ENCODE assay signal across 18 cellular contexts in genomic region chr2:237648016-237648381, GRCh38.
"Had no signal": no experiment of that assay in that cellular context is flagged by ENCODE, and none has a peak within 500 bp of the region (broad histone marks: within the 10 kb centered on the region; RNA-seq: fewer than 3 reads in every experiment).

No MANE protein-coding gene starts in this region.

- H3K4me3 ChIP-seq: adrenal gland, breast epithelium, colonic mucosa, dorsolateral prefrontal cortex, hepatocyte, pancreas, sigmoid colon, thyroid gland had no signal

- H3K36me3 ChIP-seq: adrenal gland, breast epithelium, colonic mucosa, pancreas, thyroid gland had no signal

- H3K27ac ChIP-seq: adrenal gland, breast epithelium, colonic mucosa, hepatocyte, pancreas, sigmoid colon had no signal

- H3K4me2 ChIP-seq: hepatocyte had no signal

- H3K4me1 ChIP-seq: adrenal gland, breast epithelium, colonic mucosa, sigmoid colon had no signal

- H2AFZ ChIP-seq: hepatocyte had no signal

- H3K27me3 ChIP-seq: adrenal gland, breast epithelium, colonic mucosa, dorsolateral prefrontal cortex, hepatocyte, pancreas, sigmoid colon, thyroid gland had no signal

- DNase-seq: activated CD4-positive, alpha-beta T cell treated with anti-CD3 and anti-CD28 coated beads for 1 hour; activated gamma-delta T cell treated with Interleukin-2 at 50 U/mL for 16 hours; activated T-cell treated with anti-CD3 and anti-CD28 coated beads, Interleukin-2, amount 50 U/mL, for 1 hour; colonic mucosa; dorsolateral prefrontal cortex; kidney glomerular epithelial cell; nephron progenitor cell; pancreas; sigmoid colon; stimulated activated CD4-positive, alpha-beta T cell treated with anti-CD3 and anti-CD28 coated beads, Interleukin-4, amount 100 ng/mL, for 1 hour; stimulated activated naive CD4-positive, alpha-beta T cell treated with Interleukin-2 at 50 U/mL for 16 hours; T-helper 1 cell; thyroid gland had no signal

- ATAC-seq: activated naive CD4-positive, alpha-beta T cell treated with anti-CD3 and anti-CD28 coated beads, Interleukin-2, amount 50 U/mL, for 72 hours; pancreas had no signal

- H3K9me3 ChIP-seq: adrenal gland, breast epithelium, colonic mucosa, pancreas, sigmoid colon, thyroid gland had no signal

- H3K4me3 Mint-ChIP-seq: memory B cell, nephron progenitor cell had no signal

- H3K27ac Mint-ChIP-seq: activated naive CD4-positive, alpha-beta T cell treated with anti-CD3 and anti-CD28 coated beads, Interleukin-2, amount 50 U/mL, for 72 hours; memory B cell; nephron progenitor cell had no signal
